ENCODE assay signal across 14 cellular contexts in genomic region chr7:2566348-2566889, GRCh38. TPM values are rescaled to one million over a fixed set of nuclear protein-coding genes. Genes with fewer than 3 reads are reported as not detected.
DNase-seq lines count a peak whose midpoint lies in the region; ATAC-seq and TF ChIP-seq lines count a peak whose summit lies in the region.
"Had no signal": no experiment of that assay in that cellular context is flagged by ENCODE, and none has a peak within 500 bp of the region (broad histone marks: within the 10 kb centered on the region; RNA-seq: fewer than 3 reads in every experiment).

No MANE protein-coding gene starts in this region.

- no peaks in the 10 kb centered on the region for H3K9me3 ChIP-seq in CD4-positive, alpha-beta memory T cell (ENCODE audit: control insufficient read depth in 1 of 2, low read length in 2 of 2)
- no peaks in the 10 kb centered on the region for H3K9me3 ChIP-seq in fibroblast of lung (ENCODE audit: control insufficient read depth, insufficient read depth, low read depth, low read length)
- H3K9me3 ChIP-seq in vagina: no peaks in the 10 kb centered on the region
- no peaks in the 10 kb centered on the region for H3K9me3 ChIP-seq in upper lobe of right lung
- H3K9me3 ChIP-seq: BE2C had no signal

- TF ChIP-seq POLR2A in vagina (IDR thresholded peaks at IDR 0.05): no peak

- H3K4me3 Mint-ChIP-seq in CD4-positive, alpha-beta memory T cell: peak overlapping the region in 6 of 8 donors; percentile 47 to 81 (median 54)
- H3K4me3 Mint-ChIP-seq: GM23338 had no signal

- CTCF ChIA-PET in CD4-positive, alpha-beta memory T cell (lab: Charles Lee; ENCODE audit: partially characterized antibody): interaction anchor here (0.6 to 2.5 kb wide), 7 partner anchors 30 to 1355 kb away, joined by 3 to 11 read pairs (median 3); no protein-coding TSS in a partner anchor

- peak overlapping the region in 2 of 7 donors; percentile 35 to 86 for H3K27ac Mint-ChIP-seq in CD4-positive, alpha-beta memory T cell
- H3K27ac Mint-ChIP-seq: GM23338 had no signal

- H3K9ac ChIP-seq in fibroblast of lung (ENCODE audit: insufficient read depth, low read length): no peak overlapping the region

- H3K4me1 ChIP-seq in CD4-positive, alpha-beta memory T cell (ENCODE audit: insufficient read depth, low read length): peaks cover 7% of the 10 kb centered on the region
- peaks cover 7% of the 10 kb centered on the region for H3K4me1 ChIP-seq in fibroblast of lung (ENCODE audit: control insufficient read depth, extremely low read depth, insufficient read depth, low read length)
- peaks cover 4% of the 10 kb centered on the region for H3K4me1 ChIP-seq in vagina
- H3K4me1 ChIP-seq in upper lobe of right lung: peaks cover 8% of the 10 kb centered on the region
- H3K4me1 ChIP-seq: BE2C had no signal

- H3K79me2 ChIP-seq in fibroblast of lung (ENCODE audit: control insufficient read depth, insufficient read depth, low read length): no peaks in the 10 kb centered on the region

- peaks cover 2 to 3% of the 10 kb centered on the region in 2 donors for H3K36me3 Mint-ChIP-seq in CD4-positive, alpha-beta memory T cell

- no peak overlapping the region for H3K27ac ChIP-seq in CD4-positive, alpha-beta memory T cell (ENCODE audit: low read depth, low read length)
- H3K27ac ChIP-seq in fibroblast of lung (ENCODE audit: insufficient read depth, low read length) (no peak overlapping the region), vagina (no peak overlapping the region), upper lobe of right lung (no peak overlapping the region)

- H3K36me3 ChIP-seq in CD4-positive, alpha-beta memory T cell (ENCODE audit: insufficient read depth, low read length): no peaks in the 10 kb centered on the region
- H3K36me3 ChIP-seq in fibroblast of lung (ENCODE audit: control insufficient read depth, insufficient read depth, low read length): no peaks in the 10 kb centered on the region
- H3K36me3 ChIP-seq in vagina: no peaks in the 10 kb centered on the region
- no peaks in the 10 kb centered on the region for H3K36me3 ChIP-seq in upper lobe of right lung
- H3K36me3 ChIP-seq: BE2C had no signal

- no peak for DNase-seq in CD4-positive, alpha-beta memory T cell
- no peak for DNase-seq in fibroblast of lung (ENCODE audit: low read depth in 2 of 2)
- DNase-seq in OCI-M1 (lab: John Stamatoyannopoulos, UW): no peak
- DNase-seq in foreskin fibroblast: no peak
- DNase-seq in vagina (ENCODE audit: extremely low spot score in 2 of 2): no peak
- no peak for DNase-seq in upper lobe of right lung
- DNase-seq: activated naive CD4-positive, alpha-beta T cell treated with anti-CD3 and anti-CD28 coated beads, Interleukin-2, amount 50 U/mL, for 16 hours; BE2C; cerebellar nuclear complex; SW 1271 had no signal

- H3K4me1 Mint-ChIP-seq in CD4-positive, alpha-beta memory T cell: peaks cover 8 to 15% (median 10%) of the 10 kb centered on the region in 4 donors

- H3K27me3 ChIP-seq in CD4-positive, alpha-beta memory T cell (ENCODE audit: insufficient read depth, low read length): no peaks in the 10 kb centered on the region
- H3K27me3 ChIP-seq in fibroblast of lung (ENCODE audit: control insufficient read depth, insufficient read depth, low read length) (no peaks in the 10 kb centered on the region), vagina (no peaks in the 10 kb centered on the region), upper lobe of right lung (no peaks in the 10 kb centered on the region)
- H3K27me3 ChIP-seq: BE2C had no signal

- H3K4me2 ChIP-seq in fibroblast of lung (ENCODE audit: extremely low read depth, insufficient read depth, low read length): peak overlapping the region; percentile 91
- H3K4me2 ChIP-seq: GM23338 had no signal

- H3K9me3 Mint-ChIP-seq in CD4-positive, alpha-beta memory T cell: no peaks in the 10 kb centered on the region
- H3K9me3 Mint-ChIP-seq: GM23338 had no signal

- no peak overlapping the region for H3K4me3 ChIP-seq in CD4-positive, alpha-beta memory T cell (ENCODE audit: low read length in 2 of 2)
- H3K4me3 ChIP-seq in fibroblast of lung (replicated peaks in 1 of 4; ENCODE audit: control extremely low read depth in 1 of 4, insufficient read depth in 1 of 4, low read depth in 3 of 4, low read length in 4 of 4) (peak overlapping the region in 1 of 4 experiments; percentile 48), foreskin fibroblast (ENCODE audit: low read depth in 1 of 2, low read length in 2 of 2) (peak overlapping the region in 1 of 2 donors; percentile 44), vagina (no peak overlapping the region), upper lobe of right lung (no peak overlapping the region)
- H3K4me3 ChIP-seq: GM23338 had no signal

- H2AFZ ChIP-seq in fibroblast of lung (ENCODE audit: low read length): no peak overlapping the region
- H2AFZ ChIP-seq: GM23338 had no signal

- H4K20me1 ChIP-seq in fibroblast of lung (ENCODE audit: control insufficient read depth, extremely low read depth, insufficient read depth, low read length): no peaks in the 10 kb centered on the region

- TF ChIP-seq CTCF in fibroblast of lung (conservative IDR thresholded peaks at IDR 0.05 in 1 of 2, IDR thresholded peaks at IDR 0.05 in 1 of 2; ENCODE audit: low read depth in 1 of 2, low read length in 2 of 2): no peak
- TF ChIP-seq CTCF in foreskin fibroblast (IDR thresholded peaks at IDR 0.05; ENCODE audit: low read depth, low read length): no peak
- no peak for TF ChIP-seq CTCF in vagina (IDR thresholded peaks at IDR 0.05)
- no peak for TF ChIP-seq CTCF in upper lobe of right lung (IDR thresholded peaks at IDR 0.05)

- ATAC-seq in GM21390 (IDR thresholded peaks at IDR 0.05; ENCODE audit: unreplicated experiment) (peak; percentile 39), HG03342 (IDR thresholded peaks at IDR 0.05; ENCODE audit: unreplicated experiment) (peak; percentile 19), upper lobe of right lung (no peak)
- ATAC-seq: esophagus mucosa had no signal

- intact Hi-C loops in CD4-positive, alpha-beta memory T cell (cut with micrococcal nuclease): no loop called here
- intact Hi-C loops in vagina (cut with DNase I) (no loop called here), upper lobe of right lung (cut with DNase I) (no loop called here)

- H3K27me3 Mint-ChIP-seq in CD4-positive, alpha-beta memory T cell: no peaks in the 10 kb centered on the region

- POLR2A ChIA-PET in CD4-positive, alpha-beta memory T cell (lab: Charles Lee; ENCODE audit: partially characterized antibody): interaction anchor here (1.0 to 1.5 kb wide), 3 partner anchors 44 to 55 kb away, joined by 3 read pairs; no protein-coding TSS in a partner anchor

RNA-seq across cellular contexts. Expression of gene IQCE, which starts 7.6 kb away (rescaled TPM):
- total RNA-seq in CD4-positive, alpha-beta memory T cell: 1 to 10 TPM; 8.2 to 9.4 TPM
- 1 to 10 TPM in 1 of 2 donors, under 1 TPM in 1; 0.81 to 3.7 TPM for polyA plus RNA-seq in CD4-positive, alpha-beta memory T cell
- total RNA-seq in fibroblast of lung (7.7 and 8.3 TPM in 2 replicates), vagina (5.2 TPM), upper lobe of right lung (22.2 TPM)
- polyA plus RNA-seq in fibroblast of lung: 5.1 and 5.3 TPM in 2 replicates
- 7.4 and 8.1 TPM in 2 replicates for polyA plus RNA-seq in fibroblast of lung (2012)
- 8.1 and 8.6 TPM in 2 replicates for polyA minus RNA-seq in fibroblast of lung (ENCODE audit: low replicate concordance)

RNA-seq across cellular contexts. Expression of gene BRAT1, which starts 11.1 kb away (rescaled TPM):
- 10 to 100 TPM; 37.0 to 41.4 TPM for total RNA-seq in CD4-positive, alpha-beta memory T cell
- 10 to 100 TPM; 24.2 to 42.4 TPM for polyA plus RNA-seq in CD4-positive, alpha-beta memory T cell
- total RNA-seq in fibroblast of lung (20.1 and 20.3 TPM in 2 replicates), vagina (66.0 TPM), upper lobe of right lung (24.1 TPM)
- 4.0 and 5.8 TPM in 2 replicates for polyA plus RNA-seq in fibroblast of lung
- 10.2 and 18.5 TPM in 2 replicates for polyA plus RNA-seq in fibroblast of lung (2012)
- 5.2 and 21.0 TPM in 2 replicates for polyA minus RNA-seq in fibroblast of lung (ENCODE audit: low replicate concordance)

RNA-seq across cellular contexts. Expression of gene LFNG, which starts 46.8 kb away (rescaled TPM):
- total RNA-seq in CD4-positive, alpha-beta memory T cell: 100 to 1,000 TPM; 125 to 127 TPM
- 1 to 10 TPM in 1 of 2 donors, under 1 TPM in 1; 0.09 to 4.1 TPM for polyA plus RNA-seq in CD4-positive, alpha-beta memory T cell
- 0.33 and 0.77 TPM in 2 replicates for total RNA-seq in fibroblast of lung
- 1.2 and 3.5 TPM in 2 replicates for polyA plus RNA-seq in fibroblast of lung
- polyA plus RNA-seq in fibroblast of lung (2012): 1.7 and 4.5 TPM in 2 replicates
- 0.93 and 5.2 TPM in 2 replicates for polyA minus RNA-seq in fibroblast of lung (ENCODE audit: low replicate concordance)
- 36.8 TPM for total RNA-seq in vagina
- total RNA-seq in upper lobe of right lung: 35.4 TPM

Comparison
In these comparisons a context has a peak if more than half of its experiments do, and no peak if none do; other contexts are left out.
1. RNA of gene LFNG, which starts 46.8 kb away (total RNA-seq): 125 to 127 TPM in CD4-positive, alpha-beta memory T cell, 36.8 TPM in vagina (single experiment) and 35.4 TPM in upper lobe of right lung (single experiment); 0.33 to 0.77 TPM in fibroblast of lung; every median in the first group is over 10 times any median in the second.